In the genomic region with DNA sequence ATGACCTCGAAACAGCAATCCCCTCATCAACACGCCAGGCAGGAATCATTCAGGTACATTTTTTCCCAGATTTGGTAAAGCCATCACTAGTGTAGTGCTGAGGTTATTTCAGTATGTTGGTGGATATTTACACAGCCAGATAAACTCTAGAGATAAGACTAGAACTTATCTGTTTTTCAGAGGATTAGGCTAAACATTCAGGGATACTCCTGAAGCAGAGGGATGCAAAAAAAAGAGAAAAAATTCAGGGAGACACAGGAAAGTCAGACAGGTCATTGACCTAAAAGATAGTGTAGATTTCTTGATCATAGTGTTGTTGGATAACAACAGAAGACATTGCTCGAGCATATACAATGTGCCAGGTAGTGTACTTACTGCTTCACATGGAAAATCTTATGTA, we compare ENCODE assay signal across 14 cellular contexts.
A peak's percentile ranks its signal among the peaks of the same experiment; 100 is the strongest.
DNase-seq lines count a peak whose midpoint lies in the region; ATAC-seq lines count a peak whose summit lies in the region.
"Had no signal": no experiment of that assay in that cellular context is flagged by ENCODE, and none has a peak within 500 bp of the region (broad histone marks: within the 10 kb centered on the region; RNA-seq: fewer than 3 reads in every experiment).

No MANE protein-coding gene starts in this region.

- POLR2A ChIA-PET in naive thymus-derived CD4-positive, alpha-beta T cell (lab: Charles Lee): no interaction called here

- H3K4me3 ChIP-seq in naive thymus-derived CD4-positive, alpha-beta T cell (ENCODE audit: low read length): no peak overlapping the region
- H3K4me3 ChIP-seq: HAP-1 had no signal

- no peak for DNase-seq in activated naive CD4-positive, alpha-beta T cell treated with Interleukin-2 at 50 U/mL for 16 hours
- peak; percentile 52 for DNase-seq in amniotic epithelial cell (ENCODE audit: low read depth)
- no peak for DNase-seq in naive thymus-derived CD4-positive, alpha-beta T cell
- DNase-seq in NCI-H1092 treated with DMSO at 0.1 percent for 48 hours (lab: John Stamatoyannopoulos, UW): no peak
- DNase-seq: C1 segment of cervical spinal cord; Calu3; CD4-positive, alpha-beta T cell; DMS 273 treated with DMSO at 0.1 percent for 48 hours had no signal

- no peak for ATAC-seq in activated T-helper 17 cell treated with anti-CD3 and anti-CD28 coated beads, Interleukin-2, amount 50 U/mL, for 72 hours (replicated peaks)
- ATAC-seq in naive thymus-derived CD4-positive, alpha-beta T cell: no peak
- no peak for ATAC-seq in HG03378 (IDR thresholded peaks at IDR 0.05; ENCODE audit: unreplicated experiment)
- ATAC-seq: HepG2 had no signal

- H3K36me3 Mint-ChIP-seq in activated naive CD4-positive, alpha-beta T cell treated with anti-CD3 and anti-CD28 coated beads, Interleukin-2, amount 50 U/mL, for 24 hours: peaks cover 24% of the 10 kb centered on the region
- peaks cover 67% of the 10 kb centered on the region for H3K36me3 Mint-ChIP-seq in activated T-helper 17 cell treated with anti-CD3 and anti-CD28 coated beads, Interleukin-2, amount 50 U/mL, for 72 hours (ENCODE audit: low read depth)
- H3K36me3 Mint-ChIP-seq in naive thymus-derived CD4-positive, alpha-beta T cell: peaks cover 24 to 44% (median 35%) of the 10 kb centered on the region in 5 donors

- CTCF ChIA-PET in naive thymus-derived CD4-positive, alpha-beta T cell (lab: Charles Lee): no interaction called here

- H3K4me1 ChIP-seq in naive thymus-derived CD4-positive, alpha-beta T cell (ENCODE audit: control insufficient read depth in 2 of 2, insufficient read depth in 2 of 2, low read length in 2 of 2): no peaks in the 10 kb centered on the region
- H3K4me1 ChIP-seq: HAP-1 had no signal

- H3K27ac Mint-ChIP-seq in activated naive CD4-positive, alpha-beta T cell treated with anti-CD3 and anti-CD28 coated beads, Interleukin-2, amount 50 U/mL, for 24 hours: peak overlapping the region; percentile 6
- H3K27ac Mint-ChIP-seq in activated T-helper 17 cell treated with anti-CD3 and anti-CD28 coated beads, Interleukin-2, amount 50 U/mL, for 72 hours: peak overlapping the region; percentile 28
- peak overlapping the region in 8 of 9 donors; percentile 32 to 75 (median 68) for H3K27ac Mint-ChIP-seq in naive thymus-derived CD4-positive, alpha-beta T cell
- H3K27ac Mint-ChIP-seq: B cell; CD4-positive, alpha-beta T cell had no signal

- no peak overlapping the region for H3K4me3 Mint-ChIP-seq in activated naive CD4-positive, alpha-beta T cell treated with anti-CD3 and anti-CD28 coated beads, Interleukin-2, amount 50 U/mL, for 24 hours
- H3K4me3 Mint-ChIP-seq in activated T-helper 17 cell treated with anti-CD3 and anti-CD28 coated beads, Interleukin-2, amount 50 U/mL, for 72 hours: no peak overlapping the region
- no peak overlapping the region for H3K4me3 Mint-ChIP-seq in naive thymus-derived CD4-positive, alpha-beta T cell
- H3K4me3 Mint-ChIP-seq: B cell; CD4-positive, alpha-beta T cell had no signal

- H3K27ac ChIP-seq in naive thymus-derived CD4-positive, alpha-beta T cell (ENCODE audit: low read depth, low read length): no peak overlapping the region

- H3K9me3 ChIP-seq in naive thymus-derived CD4-positive, alpha-beta T cell (ENCODE audit: control insufficient read depth in 2 of 3, low read length in 3 of 3): no peaks in the 10 kb centered on the region
- H3K9me3 ChIP-seq: HAP-1 had no signal

- no peaks in the 10 kb centered on the region for H3K27me3 ChIP-seq in naive thymus-derived CD4-positive, alpha-beta T cell (ENCODE audit: control insufficient read depth in 2 of 2, insufficient read depth in 2 of 2, low read length in 2 of 2)

- H3K4me1 Mint-ChIP-seq in activated naive CD4-positive, alpha-beta T cell treated with anti-CD3 and anti-CD28 coated beads, Interleukin-2, amount 50 U/mL, for 24 hours: peaks cover 25% of the 10 kb centered on the region
- H3K4me1 Mint-ChIP-seq in activated T-helper 17 cell treated with anti-CD3 and anti-CD28 coated beads, Interleukin-2, amount 50 U/mL, for 72 hours: peaks cover 6% of the 10 kb centered on the region
- H3K4me1 Mint-ChIP-seq in naive thymus-derived CD4-positive, alpha-beta T cell: peaks cover 1 to 24% (median 15%) of the 10 kb centered on the region in 7 donors
- H3K4me1 Mint-ChIP-seq: B cell had no signal

- peaks cover 30 to 85% (median 50%) of the 10 kb centered on the region in 3 experiments for H3K36me3 ChIP-seq in naive thymus-derived CD4-positive, alpha-beta T cell (ENCODE audit: control insufficient read depth in 2 of 3, insufficient read depth in 3 of 3, low read length in 3 of 3)

- H3K9me3 Mint-ChIP-seq in activated naive CD4-positive, alpha-beta T cell treated with anti-CD3 and anti-CD28 coated beads, Interleukin-2, amount 50 U/mL, for 24 hours: no peaks in the 10 kb centered on the region
- H3K9me3 Mint-ChIP-seq in activated T-helper 17 cell treated with anti-CD3 and anti-CD28 coated beads, Interleukin-2, amount 50 U/mL, for 72 hours: no peaks in the 10 kb centered on the region
- H3K9me3 Mint-ChIP-seq in naive thymus-derived CD4-positive, alpha-beta T cell: peaks cover 0 to under 1% (median 0%) of the 10 kb centered on the region in 11 donors
- H3K9me3 Mint-ChIP-seq: CD4-positive, alpha-beta T cell had no signal

- no peaks in the 10 kb centered on the region for H3K27me3 Mint-ChIP-seq in activated naive CD4-positive, alpha-beta T cell treated with anti-CD3 and anti-CD28 coated beads, Interleukin-2, amount 50 U/mL, for 24 hours
- no peaks in the 10 kb centered on the region for H3K27me3 Mint-ChIP-seq in activated T-helper 17 cell treated with anti-CD3 and anti-CD28 coated beads, Interleukin-2, amount 50 U/mL, for 72 hours
- H3K27me3 Mint-ChIP-seq in naive thymus-derived CD4-positive, alpha-beta T cell: no peaks in the 10 kb centered on the region
- H3K27me3 Mint-ChIP-seq: B cell; CD4-positive, alpha-beta T cell had no signal

- intact Hi-C loops in naive thymus-derived CD4-positive, alpha-beta T cell (cut with micrococcal nuclease): no loop called here

Comparison
In these comparisons a context has a peak if more than half of its experiments do, and no peak if none do; other contexts are left out.
1. H3K27ac Mint-ChIP-seq: peak in every context shown above with its lines; median percentile 68 in naive thymus-derived CD4-positive, alpha-beta T cell; 28 in activated T-helper 17 cell treated with anti-CD3 and anti-CD28 coated beads, Interleukin-2, amount 50 U/mL, for 72 hours; 6 in activated naive CD4-positive, alpha-beta T cell treated with anti-CD3 and anti-CD28 coated beads, Interleukin-2, amount 50 U/mL, for 24 hours.